In the genomic region with DNA sequence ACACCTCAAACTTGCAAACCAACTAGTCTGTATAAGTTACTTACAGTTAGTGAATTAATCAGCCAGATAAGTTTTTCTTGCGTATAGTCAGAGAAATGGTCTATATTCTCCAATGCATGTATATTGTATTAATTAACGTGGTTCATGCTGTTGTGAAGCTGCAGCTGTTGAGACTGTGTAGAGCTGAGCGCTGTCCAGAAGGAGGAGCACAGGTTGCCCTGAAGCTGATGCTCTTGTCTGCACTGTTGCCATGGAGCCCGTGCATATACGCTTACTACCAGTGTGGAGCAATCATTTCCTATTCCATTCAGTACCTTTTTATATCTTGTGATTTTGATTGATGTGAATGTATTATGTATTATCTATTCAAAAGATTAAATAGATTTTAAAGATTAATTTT, we compare ENCODE assay signal across 8 cellular contexts.
A peak's percentile ranks its signal among the peaks of the same experiment; 100 is the strongest.
DNase-seq lines count a peak whose midpoint lies in the region; ATAC-seq and TF ChIP-seq lines count a peak whose summit lies in the region.
"Had no signal": no experiment of that assay in that cellular context is flagged by ENCODE, and none has a peak within 500 bp of the region (broad histone marks: within the 10 kb centered on the region; RNA-seq: fewer than 3 reads in every experiment).

No MANE protein-coding gene starts in this region.

- no peak overlapping the region for H3K4me3 ChIP-seq in hepatocyte
- H3K4me3 ChIP-seq: PC-9 had no signal

- no peaks in the 10 kb centered on the region for H3K27me3 ChIP-seq in hepatocyte

- no peaks in the 10 kb centered on the region for H3K36me3 ChIP-seq in hepatocyte (replicated peaks; ENCODE audit: insufficient read depth, low read depth)

- H3K4me1 Mint-ChIP-seq in activated CD4-positive, alpha-beta memory T cell treated with anti-CD3 and anti-CD28 coated beads for 36 hours (ENCODE audit: low read depth): no peaks in the 10 kb centered on the region

- peak; percentile 17 to 88 (median 63) for DNase-seq in NCI-H1417 (lab: John Stamatoyannopoulos, UW)
- DNase-seq in activated CD4-positive, alpha-beta memory T cell treated with anti-CD3 and anti-CD28 coated beads for 36 hours: peak; percentile 49
- peak; percentile 32 for DNase-seq in hepatocyte (ENCODE audit: low spot score)
- peak; percentile 15 for DNase-seq in stimulated activated naive CD4-positive, alpha-beta T cell treated with Interleukin-2 at 50 U/mL for 16 hours (lab: John Stamatoyannopoulos, UW)
- no peak for DNase-seq in NCI-H187 (lab: John Stamatoyannopoulos, UW)
- no peak for DNase-seq in germinal center (ENCODE audit: low spot score)

- ATAC-seq in GM21576 (IDR thresholded peaks at IDR 0.05; ENCODE audit: unreplicated experiment): peak; percentile 52

- no peaks in the 10 kb centered on the region for H3K79me2 ChIP-seq in hepatocyte

- H3K9me3 ChIP-seq in hepatocyte (ENCODE audit: low read depth): no peaks in the 10 kb centered on the region

- H3K4me1 ChIP-seq in hepatocyte (ENCODE audit: insufficient read depth): no peaks in the 10 kb centered on the region

- H3K36me3 Mint-ChIP-seq in activated CD4-positive, alpha-beta memory T cell treated with anti-CD3 and anti-CD28 coated beads for 36 hours: no peaks in the 10 kb centered on the region

- no peak for TF ChIP-seq CTCF in hepatocyte (IDR thresholded peaks at IDR 0.05; ENCODE audit: poor library complexity)

- H3K4me3 Mint-ChIP-seq in activated CD4-positive, alpha-beta memory T cell treated with anti-CD3 and anti-CD28 coated beads for 36 hours: no peak overlapping the region

- CTCF ChIA-PET in activated CD4-positive, alpha-beta memory T cell treated with anti-CD3 and anti-CD28 coated beads for 36 hours (lab: Charles Lee): interaction anchor here (2.9 kb wide), 1 partner anchor 70 kb away, joined by 18 read pairs; no protein-coding TSS in a partner anchor

- intact Hi-C loops in activated CD4-positive, alpha-beta memory T cell treated with anti-CD3 and anti-CD28 coated beads for 36 hours (cut with micrococcal nuclease): loop anchor here (1.0 kb wide), 1 partner anchor 70 kb away; no protein-coding TSS in a partner anchor

- H4K20me1 ChIP-seq in hepatocyte (ENCODE audit: insufficient read depth, poor library complexity, severe bottlenecking): no peaks in the 10 kb centered on the region

- no peaks in the 10 kb centered on the region for H3K9me3 Mint-ChIP-seq in activated CD4-positive, alpha-beta memory T cell treated with anti-CD3 and anti-CD28 coated beads for 36 hours

- POLR2A ChIA-PET in activated CD4-positive, alpha-beta memory T cell treated with anti-CD3 and anti-CD28 coated beads for 36 hours (lab: Charles Lee): no interaction called here

- no peak overlapping the region for H3K27ac ChIP-seq in hepatocyte
- H3K27ac ChIP-seq: PC-9 had no signal

- no peaks in the 10 kb centered on the region for H3K9me2 ChIP-seq in hepatocyte (replicated peaks; ENCODE audit: insufficient read depth)

- peaks cover 12% of the 10 kb centered on the region for H3K27me3 Mint-ChIP-seq in activated CD4-positive, alpha-beta memory T cell treated with anti-CD3 and anti-CD28 coated beads for 36 hours

- no peak overlapping the region for H3K27ac Mint-ChIP-seq in activated CD4-positive, alpha-beta memory T cell treated with anti-CD3 and anti-CD28 coated beads for 36 hours

- H2AFZ ChIP-seq in hepatocyte: no peak overlapping the region
- H2AFZ ChIP-seq: PC-9 had no signal

- H3K4me2 ChIP-seq in hepatocyte: no peak overlapping the region
- H3K4me2 ChIP-seq: PC-9 had no signal

- 67% methylated on average over 5 of the region's 5 CpGs for WGBS in hepatocyte (ENCODE audit: low lambda C conversion rate, missing lambda C conversion rate)

Comparison
In these comparisons a context has a peak if more than half of its experiments do, and no peak if none do; other contexts are left out.
1. DNase-seq: peak in NCI-H1417 (3 of 3), activated CD4-positive, alpha-beta memory T cell treated with anti-CD3 and anti-CD28 coated beads for 36 hours (single experiment), hepatocyte (single experiment) and stimulated activated naive CD4-positive, alpha-beta T cell treated with Interleukin-2 at 50 U/mL for 16 hours (single experiment); none in NCI-H187 (0 of 2) and germinal center (single experiment).